ENCODE assay signal across 24 cellular contexts in genomic region chr19:15913384-15913783, GRCh38. TPM values are rescaled to one million over a fixed set of nuclear protein-coding genes. Genes with fewer than 3 reads are reported as not detected.
"Had no signal": no experiment of that assay in that cellular context is flagged by ENCODE, and none has a peak within 500 bp of the region (broad histone marks: within the 10 kb centered on the region; RNA-seq: fewer than 3 reads in every experiment).

No MANE protein-coding gene starts in this region.

- H3K27ac ChIP-seq: RWPE1, SJCRH30 had no signal

- ATAC-seq: Panc1, PC-3, SK-N-SH treated with all-trans-retinoic acid at 6 μM for 48 hours had no signal

- DNase-seq: Karpas-422, KG1, MG63, NCI-H1092, NCI-H1105 treated with DMSO at 0.1 percent for 48 hours, NCI-H1436, NCI-H187, NCI-H2029, NCI-H2081 treated with DMSO at 0.1 percent for 48 hours, NCI-H2171, NCI-H226, NCI-H446, NCI-H510A, NCI-H524 treated with DMSO at 0.1 percent for 48 hours, NCI-H69, NCI-H774, PC-3, SHP77 treated with DMSO at 0.1 percent for 48 hours, SJCRH30 had no signal

- H3K4me3 ChIP-seq: MG63, SJCRH30 had no signal

- H3K4me1 ChIP-seq: SJCRH30 had no signal

- H3K27me3 ChIP-seq: SJCRH30 had no signal

- H3K36me3 ChIP-seq: MG63, SJCRH30 had no signal

- H3K9me3 ChIP-seq: SJCRH30 had no signal

RNA-seq across cellular contexts. Expression of gene CYP4F2, which starts 15.5 kb away (rescaled TPM):
- total RNA-seq: HT-29, OCI-LY7, PC-3, SJCRH30 had no signal

RNA-seq across cellular contexts. Expression of gene CYP4F11, which starts 20.9 kb away (rescaled TPM):
- total RNA-seq: SJCRH30 had no signal

RNA-seq across cellular contexts. Expression of gene OR10H4, which starts 35.4 kb away (rescaled TPM):
- total RNA-seq: HT-29, OCI-LY7, PC-3, SJCRH30 had no signal
